24 cellular contexts compared by ENCODE assay signal in the genomic region with DNA sequence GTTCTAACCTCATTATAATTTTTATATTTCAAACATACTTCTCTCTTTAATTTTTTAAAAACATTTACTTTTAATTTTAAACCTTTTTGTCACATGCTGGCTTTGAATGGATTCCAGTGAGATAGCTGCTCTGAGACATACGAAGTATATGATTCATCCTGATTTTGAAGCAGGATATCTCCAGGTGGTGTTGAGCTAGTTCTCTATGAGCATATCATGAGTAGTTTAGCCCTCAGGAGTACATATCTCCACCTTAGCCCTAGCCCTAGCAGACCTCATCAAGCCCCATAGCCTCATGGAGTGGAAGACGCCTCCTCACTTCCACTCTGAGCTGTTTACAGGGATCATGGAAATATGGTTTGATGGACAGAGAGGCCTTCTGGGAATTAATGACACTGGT.
"Had no signal": no experiment of that assay in that cellular context is flagged by ENCODE, and none has a peak within 500 bp of the region (broad histone marks: within the 10 kb centered on the region; RNA-seq: fewer than 3 reads in every experiment).

No MANE protein-coding gene starts in this region.

- ATAC-seq: effector memory CD8-positive, alpha-beta T cell; esophagus mucosa; gastrocnemius medialis; gastroesophageal sphincter; heart left ventricle; heart right ventricle had no signal

- DNase-seq: colonic mucosa; cortex of kidney; dermis blood vessel endothelial cell; dorsolateral prefrontal cortex; effector CD4-positive, alpha-beta T cell; effector CD8-positive, alpha-beta T cell; effector memory CD4-positive, alpha-beta T cell; effector memory CD8-positive, alpha-beta T cell; endodermal cell; erythroblast; esophagus squamous epithelium; foreskin fibroblast; foreskin melanocyte; gastrocnemius medialis; glutamatergic neuron; head of caudate nucleus; heart left ventricle; heart right ventricle had no signal

- H3K27ac ChIP-seq: colonic mucosa, coronary artery, dorsolateral prefrontal cortex, epithelial cell of prostate, esophagus muscularis mucosa, esophagus squamous epithelium, gastrocnemius medialis, gastroesophageal sphincter, heart left ventricle, heart right ventricle, hepatocyte had no signal

- H3K4me1 ChIP-seq: colonic mucosa, esophagus muscularis mucosa, esophagus squamous epithelium, gastrocnemius medialis, gastroesophageal sphincter had no signal

- H3K27me3 ChIP-seq: colonic mucosa, dorsolateral prefrontal cortex, esophagus muscularis mucosa, esophagus squamous epithelium, gastrocnemius medialis, gastroesophageal sphincter, heart left ventricle, heart right ventricle, hepatocyte had no signal
